9 cellular contexts compared by ENCODE assay signal in genomic region chr2:26521054-26521912, GRCh38.
DNase-seq lines count a peak whose midpoint lies in the region; ATAC-seq and TF ChIP-seq lines count a peak whose summit lies in the region.
"Had no signal": no experiment of that assay in that cellular context is flagged by ENCODE, and none has a peak within 500 bp of the region (broad histone marks: within the 10 kb centered on the region; RNA-seq: fewer than 3 reads in every experiment).

No MANE protein-coding gene starts in this region.

- H3K79me2 ChIP-seq in KMS-11 (ENCODE audit: insufficient read depth, low read depth) = no peaks in the 10 kb centered on the region

- no peaks in the 10 kb centered on the region for H3K9me3 ChIP-seq in WERI-Rb-1 (ENCODE audit: severe bottlenecking)
- H3K9me3 ChIP-seq: SJSA1 had no signal

- no peak for ATAC-seq in HG02678 (IDR thresholded peaks at IDR 0.05; ENCODE audit: unreplicated experiment)

- H3K4me1 Mint-ChIP-seq in nephron progenitor cell = peaks cover 43% of the 10 kb centered on the region

- H3K4me2 ChIP-seq in KMS-11 = no peak overlapping the region

- no peak overlapping the region for H3K27ac Mint-ChIP-seq in nephron progenitor cell

- H3K9ac ChIP-seq in KMS-11 = no peak overlapping the region

- no peaks in the 10 kb centered on the region for H3K4me1 ChIP-seq in KMS-11 (ENCODE audit: low read depth, poor library complexity, severe bottlenecking)
- H3K4me1 ChIP-seq: SJSA1 had no signal

- no peaks in the 10 kb centered on the region for H3K36me3 ChIP-seq in KMS-11 (ENCODE audit: insufficient read depth)
- H3K36me3 ChIP-seq in WERI-Rb-1 = no peaks in the 10 kb centered on the region
- H3K36me3 ChIP-seq: SJSA1 had no signal

- H3K27ac ChIP-seq in KMS-11 (no peak overlapping the region), WERI-Rb-1 (peak overlapping the region; percentile 52)
- H3K27ac ChIP-seq: SJSA1 had no signal

- H4K20me1 ChIP-seq in KMS-11 (ENCODE audit: insufficient read depth) = no peaks in the 10 kb centered on the region

- no peaks in the 10 kb centered on the region for H3K36me3 Mint-ChIP-seq in nephron progenitor cell (ENCODE audit: low read depth)

- H3K9me3 Mint-ChIP-seq in nephron progenitor cell = no peaks in the 10 kb centered on the region

- DNase-seq in NCI-H1417 (lab: John Stamatoyannopoulos, UW) (peak; percentile 38 to 68 (median 59)), NCI-H1417 treated with DMSO at 0.1 percent for 48 hours (lab: John Stamatoyannopoulos, UW) (no peak), WERI-Rb-1 (peak; percentile 87), nephron progenitor cell (peak; percentile 34), superior temporal gyrus (ENCODE audit: extremely low spot score) (no peak), cortex of kidney (lab: John Stamatoyannopoulos, UW) (no peak)

- no peak overlapping the region for H3K4me3 ChIP-seq in KMS-11 (IDR thresholded peaks at IDR 0.05; ENCODE audit: insufficient read depth, low read depth, low read length)
- peak overlapping the region; percentile 11; the same call in 1 of the 2 replicates for H3K4me3 ChIP-seq in WERI-Rb-1 (ENCODE audit: low read depth, low read length)
- H3K4me3 ChIP-seq: SJSA1 had no signal

- H3K27me3 Mint-ChIP-seq in nephron progenitor cell (ENCODE audit: low read depth, poor library complexity) = peaks cover 2% of the 10 kb centered on the region

- H3K27me3 ChIP-seq in KMS-11 (ENCODE audit: insufficient read depth, low read depth) = peaks cover 55% of the 10 kb centered on the region
- H3K27me3 ChIP-seq in WERI-Rb-1 (ENCODE audit: insufficient read depth, low read depth, severe bottlenecking) = no peaks in the 10 kb centered on the region

- TF ChIP-seq CTCF in KMS-11 (conservative IDR thresholded peaks at IDR 0.05; ENCODE audit: low read depth, low read length) (peak; percentile 32; the same call in 1 of the 2 replicates), WERI-Rb-1 (IDR thresholded peaks at IDR 0.05; ENCODE audit: low read depth, low read length) (peak; percentile 91), nephron progenitor cell (IDR thresholded peaks at IDR 0.05) (peak; percentile 38)

- no peak overlapping the region for H2AFZ ChIP-seq in KMS-11 (ENCODE audit: low read depth)

- H3K4me3 Mint-ChIP-seq in nephron progenitor cell = no peak overlapping the region

Comparison
In these comparisons a context has a peak if more than half of its experiments do, and no peak if none do; other contexts are left out.
1. DNase-seq: peak in NCI-H1417 (3 of 3), WERI-Rb-1 (single experiment) and nephron progenitor cell (single experiment); none in NCI-H1417 treated with DMSO at 0.1 percent for 48 hours (single experiment), superior temporal gyrus (single experiment) and cortex of kidney (single experiment).
2. CTCF ChIP-seq: peak in every context shown above with its lines; median percentile 91 in WERI-Rb-1; 38 in nephron progenitor cell; 32 in KMS-11.